15 cellular contexts compared by ENCODE assay signal in genomic region chr5:601771-602465, GRCh38.
"Had no signal": no experiment of that assay in that cellular context is flagged by ENCODE, and none has a peak within 500 bp of the region (broad histone marks: within the 10 kb centered on the region; RNA-seq: fewer than 3 reads in every experiment).

No MANE protein-coding gene starts in this region.

- H3K4me3 Mint-ChIP-seq: activated CD8-positive, alpha-beta memory T cell treated with anti-CD3 and anti-CD28 coated beads, Interleukin-2, amount 10 ng/mL, durations not matched to agents 7 days and 5 days; mesothelial cell of epicardium; stimulated activated memory B cell treated with anti-CD40 and anti-IgM and Interleukin-4, amounts not matched to agents 10 μg/mL and 1 μg/mL and 100 μg/mL, for 72 hours had no signal

- H3K36me3 ChIP-seq: cardiac muscle cell, colonic mucosa, gastrocnemius medialis, transverse colon had no signal

- ATAC-seq: activated CD4-positive, CD25-positive, alpha-beta regulatory T cell treated with anti-CD3 and anti-CD28 coated beads, Interleukin-2, amount 50 U/mL, for 24 hours; activated CD8-positive, alpha-beta memory T cell treated with anti-CD3 and anti-CD28 coated beads, Interleukin-2, amount 10 ng/mL, durations not matched to agents 7 days and 5 days; gastrocnemius medialis; right cardiac atrium; stimulated activated memory B cell treated with anti-CD40 and anti-IgM and Interleukin-4, amounts not matched to agents 10 μg/mL and 1 μg/mL and 100 μg/mL, for 72 hours had no signal

- H3K27ac Mint-ChIP-seq: activated CD8-positive, alpha-beta memory T cell treated with anti-CD3 and anti-CD28 coated beads, Interleukin-2, amount 10 ng/mL, durations not matched to agents 7 days and 5 days; mesothelial cell of epicardium; stimulated activated memory B cell treated with anti-CD40 and anti-IgM and Interleukin-4, amounts not matched to agents 10 μg/mL and 1 μg/mL and 100 μg/mL, for 72 hours had no signal

- H3K27me3 ChIP-seq: colonic mucosa had no signal

- H3K4me3 ChIP-seq: cardiac muscle cell, colonic mucosa, gastrocnemius medialis, hepatocyte, transverse colon had no signal

- H3K4me1 ChIP-seq: colonic mucosa, gastrocnemius medialis, transverse colon had no signal

- DNase-seq: activated CD8-positive, alpha-beta memory T cell treated with anti-CD3 and anti-CD28 coated beads, Interleukin-2, amount 10 ng/mL, durations not matched to agents 7 days and 5 days; activated naive CD4-positive, alpha-beta T cell treated with Interleukin-2 at 50 U/mL for 16 hours; effector CD8-positive, alpha-beta T cell; gastrocnemius medialis; kidney glomerular epithelial cell; stimulated activated CD4-positive, alpha-beta T cell treated with anti-CD3 and anti-CD28 coated beads, Interleukin-1b, Interleukin-23, amount 100 ng/mL, for 48 hours; substantia nigra had no signal

- H3K9me3 Mint-ChIP-seq: mesothelial cell of epicardium had no signal

- H3K9me3 ChIP-seq: colonic mucosa, gastrocnemius medialis, transverse colon had no signal

- H3K36me3 Mint-ChIP-seq: activated CD8-positive, alpha-beta memory T cell treated with anti-CD3 and anti-CD28 coated beads, Interleukin-2, amount 10 ng/mL, durations not matched to agents 7 days and 5 days; mesothelial cell of epicardium had no signal

- H3K27ac ChIP-seq: cardiac muscle cell, colonic mucosa, gastrocnemius medialis, hepatocyte, transverse colon had no signal

- H3K4me1 Mint-ChIP-seq: mesothelial cell of epicardium had no signal
